10 cellular contexts compared by ENCODE assay signal in the genomic region with DNA sequence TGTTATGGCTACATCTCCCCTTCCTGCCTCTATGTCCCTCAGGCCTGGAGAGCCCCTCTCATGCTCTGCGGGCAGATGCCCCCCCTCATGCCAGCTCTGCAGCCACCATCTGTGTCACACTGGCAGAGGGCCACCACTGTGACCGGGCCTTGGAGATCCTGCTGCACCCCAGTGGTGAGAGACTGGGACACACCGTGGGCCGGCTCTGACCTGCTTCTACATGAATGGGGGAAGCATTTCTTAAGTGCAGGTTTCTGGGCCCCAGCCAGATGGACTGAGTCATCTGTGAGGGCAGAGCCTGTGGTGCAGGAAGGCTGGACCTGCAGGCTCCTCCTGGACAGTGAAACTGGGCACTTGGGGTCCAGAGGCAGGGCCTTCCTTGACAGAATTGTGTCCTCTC. TPM values are rescaled to one million over a fixed set of nuclear protein-coding genes. Genes with fewer than 3 reads are reported as not detected.
DNase-seq lines count a peak whose midpoint lies in the region; ATAC-seq and TF ChIP-seq lines count a peak whose summit lies in the region.
"Had no signal": no experiment of that assay in that cellular context is flagged by ENCODE, and none has a peak within 500 bp of the region (broad histone marks: within the 10 kb centered on the region; RNA-seq: fewer than 3 reads in every experiment).

No MANE protein-coding gene starts in this region.

- TF ChIP-seq POLR2A in NB4 (IDR thresholded peaks at IDR 0.05; ENCODE audit: extremely low read depth, insufficient read length): no peak

- peak; percentile 85 for DNase-seq in DMS53 (lab: John Stamatoyannopoulos, UW)
- DNase-seq in NB4 (ENCODE audit: low read depth): peak; percentile 35
- DNase-seq in cerebellar cortex (ENCODE audit: low spot score): peak; percentile 87
- DNase-seq in occipital lobe (lab: John Stamatoyannopoulos, UW): peak; percentile 35
- no peak for DNase-seq in SK-N-DZ (ENCODE audit: low spot score)
- no peak for DNase-seq in activated CD8-positive, alpha-beta T cell treated with anti-CD3 and anti-CD28 coated beads, Interleukin-2, amount 10 ng/mL, durations not matched to agents 7 days and 5 days
- no peak for DNase-seq in stimulated activated CD4-positive, alpha-beta T cell treated with anti-CD3 and anti-CD28 coated beads, Interleukin-4, amount 100 ng/mL, for 24 hours
- DNase-seq: NCI-H2227 treated with DMSO at 0.1 percent for 48 hours had no signal

- POLR2A ChIA-PET in activated CD8-positive, alpha-beta T cell treated with anti-CD3 and anti-CD28 coated beads, Interleukin-2, amount 10 ng/mL, durations not matched to agents 7 days and 5 days (lab: Charles Lee): no interaction called here

- no peak for ATAC-seq in activated CD8-positive, alpha-beta T cell treated with anti-CD3 and anti-CD28 coated beads, Interleukin-2, amount 10 ng/mL, durations not matched to agents 7 days and 5 days
- ATAC-seq in HG03025 (IDR thresholded peaks at IDR 0.05; ENCODE audit: low FRiP score, unreplicated experiment): no peak

- peaks cover 22% of the 10 kb centered on the region for H3K27me3 Mint-ChIP-seq in activated CD8-positive, alpha-beta T cell treated with anti-CD3 and anti-CD28 coated beads, Interleukin-2, amount 10 ng/mL, durations not matched to agents 7 days and 5 days (ENCODE audit: low read depth)

- CTCF ChIA-PET in activated CD8-positive, alpha-beta T cell treated with anti-CD3 and anti-CD28 coated beads, Interleukin-2, amount 10 ng/mL, durations not matched to agents 7 days and 5 days (lab: Charles Lee): no interaction called here

- peaks cover 5% of the 10 kb centered on the region for H3K4me1 Mint-ChIP-seq in activated CD8-positive, alpha-beta T cell treated with anti-CD3 and anti-CD28 coated beads, Interleukin-2, amount 10 ng/mL, durations not matched to agents 7 days and 5 days (ENCODE audit: low read depth)

- no peak overlapping the region for H3K27ac Mint-ChIP-seq in activated CD8-positive, alpha-beta T cell treated with anti-CD3 and anti-CD28 coated beads, Interleukin-2, amount 10 ng/mL, durations not matched to agents 7 days and 5 days

- TF ChIP-seq CTCF in NB4 (IDR thresholded peaks at IDR 0.05; ENCODE audit: low read depth, low read length): no peak

- no peak overlapping the region for H3K4me3 ChIP-seq in NB4 (ENCODE audit: low read depth, low read length)

- H3K4me3 Mint-ChIP-seq in activated CD8-positive, alpha-beta T cell treated with anti-CD3 and anti-CD28 coated beads, Interleukin-2, amount 10 ng/mL, durations not matched to agents 7 days and 5 days: no peak overlapping the region

- no peaks in the 10 kb centered on the region for H3K36me3 Mint-ChIP-seq in activated CD8-positive, alpha-beta T cell treated with anti-CD3 and anti-CD28 coated beads, Interleukin-2, amount 10 ng/mL, durations not matched to agents 7 days and 5 days (ENCODE audit: low read depth)

- no peaks in the 10 kb centered on the region for H3K9me3 Mint-ChIP-seq in activated CD8-positive, alpha-beta T cell treated with anti-CD3 and anti-CD28 coated beads, Interleukin-2, amount 10 ng/mL, durations not matched to agents 7 days and 5 days (ENCODE audit: insufficient read depth)

RNA-seq across cellular contexts. Expression of a gene that starts 4.8 kb away (rescaled TPM):
- 0.31 TPM for total RNA-seq in occipital lobe
- polyA plus RNA-seq in SK-N-DZ (2014; cell fraction: cytosol; rRNA removed): 11.3 and 11.7 TPM in 2 replicates
- polyA plus RNA-seq in SK-N-DZ (2014; cell fraction: nucleus; rRNA removed): 60.4 and 113 TPM in 2 replicates
- total RNA-seq in activated CD8-positive, alpha-beta T cell treated with anti-CD3 and anti-CD28 coated beads, Interleukin-2, amount 10 ng/mL, durations not matched to agents 7 days and 5 days: not detected

RNA-seq across cellular contexts. Expression of a gene that starts 14.5 kb away (rescaled TPM):
- 10.6 TPM for total RNA-seq in occipital lobe
- 108 and 118 TPM in 2 replicates for polyA plus RNA-seq in SK-N-DZ (2014; cell fraction: cytosol; rRNA removed)
- polyA plus RNA-seq in SK-N-DZ (2014; cell fraction: nucleus; rRNA removed): 87.2 and 130 TPM in 2 replicates
- 10 to 100 TPM; 38.1 to 43.8 TPM for total RNA-seq in activated CD8-positive, alpha-beta T cell treated with anti-CD3 and anti-CD28 coated beads, Interleukin-2, amount 10 ng/mL, durations not matched to agents 7 days and 5 days

RNA-seq across cellular contexts. Expression of a gene that starts 15.2 kb away (rescaled TPM):
- total RNA-seq in occipital lobe: 0.94 TPM
- 21.0 and 21.2 TPM in 2 replicates for polyA plus RNA-seq in SK-N-DZ (2014; cell fraction: cytosol; rRNA removed)
- 11.0 and 12.2 TPM in 2 replicates for polyA plus RNA-seq in SK-N-DZ (2014; cell fraction: nucleus; rRNA removed)
- total RNA-seq in activated CD8-positive, alpha-beta T cell treated with anti-CD3 and anti-CD28 coated beads, Interleukin-2, amount 10 ng/mL, durations not matched to agents 7 days and 5 days: 1 to 10 TPM; 4.5 to 4.7 TPM

RNA-seq across cellular contexts. Expression of a gene that starts 27.1 kb away (rescaled TPM):
- total RNA-seq in occipital lobe: 3.4 TPM
- polyA plus RNA-seq in SK-N-DZ (2014; cell fraction: cytosol; rRNA removed): 3.4 and 3.9 TPM in 2 replicates
- polyA plus RNA-seq in SK-N-DZ (2014; cell fraction: nucleus; rRNA removed): 0.60 and 1.1 TPM in 2 replicates
- total RNA-seq in activated CD8-positive, alpha-beta T cell treated with anti-CD3 and anti-CD28 coated beads, Interleukin-2, amount 10 ng/mL, durations not matched to agents 7 days and 5 days: not detected
- total RNA-seq: mononuclear cell had no signal

RNA-seq across cellular contexts. Expression of a gene that starts 41.6 kb away (rescaled TPM):
- 2.2 TPM for total RNA-seq in occipital lobe
- 0.10 and 0.14 TPM in 2 replicates for polyA plus RNA-seq in SK-N-DZ (2014; cell fraction: cytosol; rRNA removed)
- 2.0 and 3.1 TPM in 2 replicates for polyA plus RNA-seq in SK-N-DZ (2014; cell fraction: nucleus; rRNA removed)
- total RNA-seq in activated CD8-positive, alpha-beta T cell treated with anti-CD3 and anti-CD28 coated beads, Interleukin-2, amount 10 ng/mL, durations not matched to agents 7 days and 5 days: not detected
- total RNA-seq: mononuclear cell had no signal

Comparison
In these comparisons a context has a peak if more than half of its experiments do, and no peak if none do; other contexts are left out.
1. DNase-seq: peak in DMS53 (single experiment), NB4 (single experiment), cerebellar cortex (single experiment) and occipital lobe (single experiment); none in SK-N-DZ (single experiment), activated CD8-positive, alpha-beta T cell treated with anti-CD3 and anti-CD28 coated beads, Interleukin-2, amount 10 ng/mL, durations not matched to agents 7 days and 5 days (single experiment) and stimulated activated CD4-positive, alpha-beta T cell treated with anti-CD3 and anti-CD28 coated beads, Interleukin-4, amount 100 ng/mL, for 24 hours (single experiment).